Comparison of ENCODE assay signal across 21 cellular contexts in the genomic region with DNA sequence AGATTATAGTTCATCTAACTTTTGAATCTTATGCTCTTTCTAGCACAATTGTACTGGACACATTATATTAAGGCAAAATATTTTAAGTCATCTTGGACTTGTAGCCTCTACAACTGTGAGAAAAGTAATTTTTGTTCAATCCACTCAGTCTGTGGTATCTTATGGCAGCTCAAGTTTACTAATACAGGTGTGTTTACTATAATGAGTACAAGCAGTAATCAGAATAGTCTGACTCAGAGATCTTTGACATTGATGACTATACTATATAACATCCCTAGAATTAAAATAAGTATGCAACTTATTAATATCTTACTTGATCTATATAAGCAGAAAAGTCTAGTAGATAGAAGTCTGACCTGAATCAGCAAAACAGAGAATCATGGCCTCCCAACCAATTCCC. TPM values are rescaled to one million over a fixed set of nuclear protein-coding genes. Genes with fewer than 3 reads are reported as not detected.
DNase-seq lines count a peak whose midpoint lies in the region; ATAC-seq and TF ChIP-seq lines count a peak whose summit lies in the region.
"Had no signal": no experiment of that assay in that cellular context is flagged by ENCODE, and none has a peak within 500 bp of the region (broad histone marks: within the 10 kb centered on the region; RNA-seq: fewer than 3 reads in every experiment).

No MANE protein-coding gene starts in this region.

- H3K27me3 Mint-ChIP-seq in activated T-cell treated with anti-CD3 and anti-CD28 coated beads, Interleukin-2, amount 50 U/mL, for 72 hours (ENCODE audit: low read depth), result peaks cover 63% of the 10 kb centered on the region
- H3K27me3 Mint-ChIP-seq in WTC11 (ENCODE audit: low read depth) (peaks cover 12% of the 10 kb centered on the region), immature natural killer cell (ENCODE audit: low read depth in 3 of 3) (peaks cover 5 to 19% (median 9%) of the 10 kb centered on the region in 3 donors)

- peaks cover 0 to 2% of the 10 kb centered on the region in 2 donors for H3K36me3 Mint-ChIP-seq in activated T-cell treated with anti-CD3 and anti-CD28 coated beads, Interleukin-2, amount 50 U/mL, for 72 hours (ENCODE audit: insufficient read depth in 2 of 2)
- no peaks in the 10 kb centered on the region for H3K36me3 Mint-ChIP-seq in WTC11
- peaks cover 0 to 4% (median 0%) of the 10 kb centered on the region in 3 donors for H3K36me3 Mint-ChIP-seq in immature natural killer cell

- peak; percentile 32 to 55 for ATAC-seq in activated T-cell treated with anti-CD3 and anti-CD28 coated beads, Interleukin-2, amount 50 U/mL, for 72 hours (replicated peaks in 1 of 2)
- ATAC-seq in WTC11 (no peak), GM21390 (IDR thresholded peaks at IDR 0.05; ENCODE audit: unreplicated experiment) (no peak)
- ATAC-seq: PC-3 had no signal

- H3K4me1 Mint-ChIP-seq in activated T-cell treated with anti-CD3 and anti-CD28 coated beads, Interleukin-2, amount 50 U/mL, for 72 hours (ENCODE audit: low read depth), result peaks cover 15% of the 10 kb centered on the region
- H3K4me1 Mint-ChIP-seq in WTC11 (peaks cover 32% of the 10 kb centered on the region), immature natural killer cell (peaks cover 34 to 42% of the 10 kb centered on the region in 2 donors)

- TF ChIP-seq CTCF in WTC11 (IDR thresholded peaks at IDR 0.05), result no peak

- CTCF ChIA-PET in WTC11 (lab: Charles Lee), result interaction anchor here (1.1 to 1.4 kb wide), 2 partner anchors 11 to 589 kb away, joined by 3 read pairs; no protein-coding TSS in a partner anchor

- no peaks in the 10 kb centered on the region for H3K9me3 Mint-ChIP-seq in activated T-cell treated with anti-CD3 and anti-CD28 coated beads, Interleukin-2, amount 50 U/mL, for 72 hours
- H3K9me3 Mint-ChIP-seq in WTC11, result no peaks in the 10 kb centered on the region
- peaks cover 0 to 2% (median 0%) of the 10 kb centered on the region in 6 donors for H3K9me3 Mint-ChIP-seq in immature natural killer cell
- H3K9me3 Mint-ChIP-seq: CD4-positive, alpha-beta T cell; HFFc6 had no signal

- H3K4me3 Mint-ChIP-seq in activated T-cell treated with anti-CD3 and anti-CD28 coated beads, Interleukin-2, amount 50 U/mL, for 72 hours, result peak overlapping the region; percentile 60 to 78
- H3K4me3 Mint-ChIP-seq in WTC11 (peak overlapping the region; percentile 77), immature natural killer cell (peak overlapping the region in 3 of 5 donors; percentile 62 to 74 (median 69))

- H3K27ac Mint-ChIP-seq in activated T-cell treated with anti-CD3 and anti-CD28 coated beads, Interleukin-2, amount 50 U/mL, for 72 hours, result no peak overlapping the region
- H3K27ac Mint-ChIP-seq in WTC11, result no peak overlapping the region
- H3K27ac Mint-ChIP-seq in immature natural killer cell, result no peak overlapping the region
- H3K27ac Mint-ChIP-seq: CD4-positive, alpha-beta T cell; HFFc6 had no signal

- POLR2A ChIA-PET in WTC11 (lab: Charles Lee), result no interaction called here

- DNase-seq in activated T-cell treated with anti-CD3 and anti-CD28 coated beads, Interleukin-2, amount 50 U/mL, for 72 hours, result no peak
- DNase-seq in activated T-cell treated with anti-CD3 and anti-CD28 coated beads, Interleukin-2, amount 50 U/mL, for 48 hours, result no peak
- no peak for DNase-seq in WTC11 (ENCODE audit: low spot score)
- DNase-seq in immature natural killer cell, result no peak
- DNase-seq in inferior parietal cortex (ENCODE audit: extremely low spot score), result no peak
- DNase-seq in stimulated activated CD4-positive, alpha-beta T cell treated with anti-CD3 and anti-CD28 coated beads, Interleukin-4, amount 100 ng/mL, for 1 hour, result no peak
- DNase-seq: CD4-positive, alpha-beta T cell; COR-L47; DMS53; GOT3; HFFc6; MM.1S; NCI-H1694; NCI-H2029 treated with DMSO at 0.1 percent for 48 hours; NCI-H446 treated with DMSO at 0.1 percent for 48 hours; NCI-H526; NCI-H82; NK-92 treated with Interleukin-12 subunit alpha and Interleukin-12 subunit beta, amount 100 ng/mL, for 24 hours; PC-3 had no signal

TF ChIP-seq in WTC11, 78 proteins besides CTCF, POLR2A, EP300 and RAD21:
- TF ChIP-seq ZNF121 (CRISPR knock-in tag; IDR thresholded peaks at IDR 0.05) (no peak), ATF1 (CRISPR knock-in tag; IDR thresholded peaks at IDR 0.05) (no peak)
- TF ChIP-seq, protein P1, sequence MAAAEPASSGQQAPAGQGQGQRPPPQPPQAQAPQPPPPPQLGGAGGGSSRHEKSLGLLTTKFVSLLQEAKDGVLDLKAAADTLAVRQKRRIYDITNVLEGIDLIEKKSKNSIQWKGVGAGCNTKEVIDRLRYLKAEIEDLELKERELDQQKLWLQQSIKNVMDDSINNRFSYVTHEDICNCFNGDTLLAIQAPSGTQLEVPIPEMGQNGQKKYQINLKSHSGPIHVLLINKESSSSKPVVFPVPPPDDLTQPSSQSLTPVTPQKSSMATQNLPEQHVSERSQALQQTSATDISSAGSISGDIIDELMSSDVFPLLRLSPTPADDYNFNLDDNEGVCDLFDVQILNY (CRISPR knock-in tag; IDR thresholded peaks at IDR 0.05), result no peak
TF ChIP-seq in WTC11: peak in this region for 0.

RNA-seq across cellular contexts. Expression of a gene that starts 40.7 kb away (rescaled TPM):
- 1 to 10 TPM; 5.3 to 5.6 TPM for total RNA-seq in activated T-cell treated with anti-CD3 and anti-CD28 coated beads, Interleukin-2, amount 50 U/mL, for 72 hours
- 18.5 to 21.1 TPM (median 19.3 TPM) in 3 replicates for total RNA-seq in WTC11 (2021)
- polyA plus RNA-seq in immature natural killer cell, result under 1 TPM in 1 of 3 donors, not detected in 2; 0.39 TPM
- total RNA-seq: HFFc6, HT1080 had no signal

Comparison
In these comparisons a context has a peak if more than half of its experiments do, and no peak if none do; other contexts are left out.
1. ATAC-seq: peak in activated T-cell treated with anti-CD3 and anti-CD28 coated beads, Interleukin-2, amount 50 U/mL, for 72 hours (2 of 2); none in WTC11 (single experiment) and GM21390 (single experiment).
2. Peak in every context shown above with its lines, with median percentiles within 50 percentile points of each other: H3K4me3 Mint-ChIP-seq.